In genomic region chr7:151601521-151602305, GRCh38 we compare ENCODE assay signal across 30 cellular contexts.
DNase-seq lines count a peak whose midpoint lies in the region; ATAC-seq, FAIRE-seq and TF ChIP-seq lines count a peak whose summit lies in the region.
"Had no signal": no experiment of that assay in that cellular context is flagged by ENCODE, and none has a peak within 500 bp of the region (broad histone marks: within the 10 kb centered on the region; RNA-seq: fewer than 3 reads in every experiment).

No MANE protein-coding gene starts in this region.

- H4K8ac ChIP-seq in IMR-90 (ENCODE audit: low read depth in 2 of 2, low read length in 2 of 2) (peak overlapping the region in 1 of 2 experiments; percentile 52; a peak in 1 of 4 replicates), H1 (ENCODE audit: extremely low read depth, insufficient read depth, low read length) (no peak overlapping the region), trophoblast cell (ENCODE audit: low read depth, low read length) (no peak overlapping the region)

- no peak overlapping the region for H3K27ac Mint-ChIP-seq in activated CD4-positive, alpha-beta T cell treated with anti-CD3 and anti-CD28 coated beads for 36 hours
- H3K27ac Mint-ChIP-seq: activated naive CD8-positive, alpha-beta T cell treated with anti-CD3 and anti-CD28 coated beads, Interleukin-2, amount 50 U/mL, for 24 hours; immature natural killer cell; naive thymus-derived CD4-positive, alpha-beta T cell had no signal

- H3K4me3 ChIP-seq in IMR-90 (ENCODE audit: insufficient read depth, low read depth, low read length) (no peak overlapping the region), adipocyte (ENCODE audit: low read length) (no peak overlapping the region), H1 (ENCODE audit: extremely low read depth in 1 of 4, insufficient read depth in 2 of 4, low read depth in 3 of 4, low read length in 4 of 4) (no peak overlapping the region), trophoblast cell (ENCODE audit: low read depth, low read length) (no peak overlapping the region), MG63 (no peak overlapping the region)
- H3K4me3 ChIP-seq: gastrocnemius medialis, GM23248, left lung, prostate gland, SK-N-MC, vagina had no signal

- peaks cover 3% of the 10 kb centered on the region for H3K36me3 Mint-ChIP-seq in activated CD4-positive, alpha-beta T cell treated with anti-CD3 and anti-CD28 coated beads for 36 hours (ENCODE audit: low read depth)

- H3K27me3 ChIP-seq in IMR-90 (ENCODE audit: control insufficient read depth, insufficient read depth, low read length) (no peaks in the 10 kb centered on the region), adipocyte (replicated peaks; ENCODE audit: control insufficient read depth, insufficient read depth, low read length) (no peaks in the 10 kb centered on the region), H1 (replicated peaks in 1 of 4; ENCODE audit: control insufficient read depth in 3 of 4, extremely low read depth in 1 of 4, insufficient read depth in 3 of 4, low read length in 3 of 4) (no peaks in the 10 kb centered on the region), trophoblast cell (ENCODE audit: insufficient read depth, low read length) (no peaks in the 10 kb centered on the region), MG63 (no peaks in the 10 kb centered on the region)
- H3K27me3 ChIP-seq: gastrocnemius medialis, left lung, vagina had no signal

- peak overlapping the region; percentile 98; the same call in 2 of the 3 replicates for H2BK15ac ChIP-seq in IMR-90 (ENCODE audit: low read depth, low read length)
- no peak overlapping the region for H2BK15ac ChIP-seq in H1 (ENCODE audit: low read length)

- no peak for DNase-seq in IMR-90
- DNase-seq in adipocyte (ENCODE audit: low read depth) = peak; percentile 9
- no peak for DNase-seq in H1 (ENCODE audit: low read depth in 1 of 2, low spot score in 2 of 2)
- peak; percentile 92 to 96 for DNase-seq in trophoblast cell
- DNase-seq in activated CD4-positive, alpha-beta T cell treated with anti-CD3 and anti-CD28 coated beads for 36 hours = no peak
- no peak for DNase-seq in MG63
- DNase-seq in NCI-H524 treated with DMSO at 0.1 percent for 48 hours (lab: John Stamatoyannopoulos, UW) = no peak
- DNase-seq in SW 1271 (lab: John Stamatoyannopoulos, UW) = no peak
- DNase-seq: activated CD4-positive, alpha-beta T cell treated with anti-CD3 and anti-CD28 coated beads for 4 hours; activated naive CD8-positive, alpha-beta T cell treated with anti-CD3 and anti-CD28 coated beads, Interleukin-2, amount 50 U/mL, for 24 hours; activated T-cell treated with anti-CD3 and anti-CD28 coated beads, Interleukin-2, amount 50 U/mL, for 1 hour; cortex of kidney; gastrocnemius medialis; GM23248; hypothalamus; immature natural killer cell; left lung; naive thymus-derived CD4-positive, alpha-beta T cell; NCI-H1417; NCI-H2081; NCI-H2227 treated with DMSO at 0.1 percent for 48 hours; RPMI8226; stimulated activated CD4-positive, alpha-beta T cell treated with anti-CD3 and anti-CD28 coated beads, Interleukin-15, amount 100 ng/mL, for 24 hours; stimulated activated naive CD4-positive, alpha-beta T cell treated with Interleukin-2 at 50 U/mL for 16 hours had no signal

- no peak for TF ChIP-seq EP300 in H1 (IDR thresholded peaks at IDR 0.05; ENCODE audit: borderline replicate concordance in 1 of 2, low read depth in 2 of 2, low read length in 2 of 2)

- H2BK12ac ChIP-seq in H1 (ENCODE audit: low read depth, low read length) = no peak overlapping the region
- H2BK12ac ChIP-seq in trophoblast cell (ENCODE audit: low read length) = no peak overlapping the region

- H3K79me1 ChIP-seq in IMR-90 (ENCODE audit: low read depth in 1 of 2, low read length in 2 of 2) (peaks cover 34 to 60% of the 10 kb centered on the region in 2 experiments), H1 (ENCODE audit: low read depth, low read length) (no peaks in the 10 kb centered on the region; the same call in 1 of the 2 replicates), trophoblast cell (ENCODE audit: low read length) (peaks cover 2% of the 10 kb centered on the region)

- no peak for FAIRE-seq in H1 (lab: Jason Lieb, UNC)
- FAIRE-seq: GM12891 had no signal

- intact Hi-C loops in IMR-90 (cut with micrococcal nuclease) = loop anchor here (2.0 kb wide), 1 partner anchor 27 kb away; no protein-coding TSS in a partner anchor
- intact Hi-C loops in activated CD4-positive, alpha-beta T cell treated with anti-CD3 and anti-CD28 coated beads for 36 hours (cut with DNase I, micrococcal nuclease) = no loop called here

- in situ Hi-C loops in IMR-90 (cut with MboI; ENCODE audit: low sequenced_read_pairs) = no loop called here

- TF ChIP-seq CTCF in IMR-90 (conservative IDR thresholded peaks at IDR 0.05; ENCODE audit: low read depth, low read length) (no peak), H1 (IDR thresholded peaks at IDR 0.05; ENCODE audit: control extremely low read depth in 1 of 3, insufficient read depth in 1 of 3, low read depth in 1 of 3, low read length in 3 of 3) (no peak)

- no peaks in the 10 kb centered on the region for H3K79me2 ChIP-seq in H1 (ENCODE audit: control insufficient read depth in 1 of 2, insufficient read depth in 2 of 2, low read length in 2 of 2)
- H3K79me2 ChIP-seq in trophoblast cell (ENCODE audit: control insufficient read depth, insufficient read depth, low read length, poor library complexity) = no peaks in the 10 kb centered on the region

- no peak overlapping the region for H3K27ac ChIP-seq in IMR-90 (ENCODE audit: insufficient read depth, low read length)
- no peak overlapping the region for H3K27ac ChIP-seq in H1 (ENCODE audit: low read depth, low read length)
- H3K27ac ChIP-seq in trophoblast cell (ENCODE audit: low read depth, low read length) = no peak overlapping the region
- H3K27ac ChIP-seq: gastrocnemius medialis, GM23248, left lung, prostate gland, SK-N-MC, vagina had no signal

- H3K56ac ChIP-seq in IMR-90 (ENCODE audit: extremely low read depth, insufficient read depth, low read length) (no peak overlapping the region), H1 (replicated peaks; ENCODE audit: insufficient read length, low read depth, low read length) (no peak overlapping the region)

- no peak overlapping the region for H2AFZ ChIP-seq in IMR-90 (replicated peaks; ENCODE audit: low read length, poor library complexity)
- H2AFZ ChIP-seq in H1 (ENCODE audit: low read length) = no peak overlapping the region
- H2AFZ ChIP-seq in trophoblast cell (ENCODE audit: insufficient read depth, low read length, poor library complexity) = no peak overlapping the region
- H2AFZ ChIP-seq: GM23248 had no signal

- H2BK20ac ChIP-seq in IMR-90 (ENCODE audit: low read depth, low read length) (peak overlapping the region; percentile 75), H1 (ENCODE audit: low read length) (no peak overlapping the region)

- no peak for ATAC-seq in IMR-90 (ENCODE audit: low read depth)
- no peak for ATAC-seq in activated CD4-positive, alpha-beta T cell treated with anti-CD3 and anti-CD28 coated beads for 36 hours
- ATAC-seq: activated naive CD8-positive, alpha-beta T cell treated with anti-CD3 and anti-CD28 coated beads, Interleukin-2, amount 50 U/mL, for 24 hours; esophagus mucosa; gastrocnemius medialis; left lung; naive thymus-derived CD4-positive, alpha-beta T cell had no signal

- H3K4me1 Mint-ChIP-seq in activated CD4-positive, alpha-beta T cell treated with anti-CD3 and anti-CD28 coated beads for 36 hours = peaks cover 18% of the 10 kb centered on the region
- H3K4me1 Mint-ChIP-seq: CD14-positive monocyte had no signal

- H3K9me1 ChIP-seq in IMR-90 (ENCODE audit: insufficient read depth, low read length) = peaks cover 22% of the 10 kb centered on the region

- peak overlapping the region; percentile 81 for H3K4ac ChIP-seq in IMR-90 (ENCODE audit: low read depth, low read length)
- H3K4ac ChIP-seq in H1 (replicated peaks; ENCODE audit: insufficient read length, low read depth, low read length) = no peak overlapping the region
- H3K4ac ChIP-seq in trophoblast cell (ENCODE audit: low read depth, low read length) = no peak overlapping the region

- H4K20me1 ChIP-seq in IMR-90 (ENCODE audit: insufficient read depth, low read length) (no peaks in the 10 kb centered on the region), H1 (replicated peaks in 1 of 2; ENCODE audit: control insufficient read depth in 1 of 2, insufficient read depth in 2 of 2, low read length in 2 of 2) (peaks cover 0 to 6% of the 10 kb centered on the region in 2 experiments)

- H3K18ac ChIP-seq in IMR-90 (ENCODE audit: low read depth, low read length) (no peak overlapping the region; the same call in 1 of the 2 replicates), H1 (ENCODE audit: extremely low read depth, low read length) (no peak overlapping the region), trophoblast cell (ENCODE audit: low read length) (no peak overlapping the region)

- H2AK9ac ChIP-seq in IMR-90 (replicated peaks; ENCODE audit: low read depth, low read length, poor library complexity) = peak overlapping the region; percentile 17

- H3K14ac ChIP-seq in IMR-90 (replicated peaks; ENCODE audit: low read depth, low read length) (peak overlapping the region; percentile 61; the same call in 1 of the 2 replicates), H1 (ENCODE audit: insufficient read length) (no peak overlapping the region), trophoblast cell (ENCODE audit: low read length) (no peak overlapping the region)

- peaks cover 26% of the 10 kb centered on the region for H3K4me1 ChIP-seq in IMR-90 (ENCODE audit: control insufficient read depth, insufficient read depth, low read length)
- peaks cover 37% of the 10 kb centered on the region for H3K4me1 ChIP-seq in adipocyte (ENCODE audit: control insufficient read depth, insufficient read depth, low read length)
- H3K4me1 ChIP-seq in H1 (replicated peaks in 1 of 4; ENCODE audit: control insufficient read depth in 3 of 4, insufficient read depth in 4 of 4, low read length in 3 of 4) = no peaks in the 10 kb centered on the region
- peaks cover 7% of the 10 kb centered on the region in 2 experiments for H3K4me1 ChIP-seq in trophoblast cell (ENCODE audit: control insufficient read depth in 1 of 2, insufficient read depth in 2 of 2, low read length in 2 of 2)
- H3K4me1 ChIP-seq: prostate gland had no signal

- no peaks in the 10 kb centered on the region for H3K23me2 ChIP-seq in H1 (ENCODE audit: low read depth, low read length)

- H3K23ac ChIP-seq in IMR-90 (ENCODE audit: low read depth, low read length) (0 out of 2 replicates have a peak overlapping the region, but pooled peaks have one; percentile 59), H1 (ENCODE audit: insufficient read length) (no peak overlapping the region), trophoblast cell (ENCODE audit: low read length) (no peak overlapping the region)

- no peak overlapping the region for H3K4me2 ChIP-seq in IMR-90 (ENCODE audit: low read depth, low read length)
- H3K4me2 ChIP-seq in H1 (ENCODE audit: insufficient read depth in 1 of 2, low read depth in 2 of 2, low read length in 2 of 2) = no peak overlapping the region
- H3K4me2 ChIP-seq in trophoblast cell (ENCODE audit: low read length) = no peak overlapping the region

- no peaks in the 10 kb centered on the region for H3K9me3 Mint-ChIP-seq in activated CD4-positive, alpha-beta T cell treated with anti-CD3 and anti-CD28 coated beads for 36 hours (ENCODE audit: low read depth)
- H3K9me3 Mint-ChIP-seq: activated naive CD8-positive, alpha-beta T cell treated with anti-CD3 and anti-CD28 coated beads, Interleukin-2, amount 50 U/mL, for 24 hours; immature natural killer cell had no signal

- POLR2A ChIA-PET in IMR-90 (lab: Charles Lee; ENCODE audit: unreplicated experiment) = no interaction called here
- POLR2A ChIA-PET in H1 (lab: Charles Lee; ENCODE audit: partially characterized antibody) = no interaction called here
- POLR2A ChIA-PET in activated CD4-positive, alpha-beta T cell treated with anti-CD3 and anti-CD28 coated beads for 36 hours (lab: Charles Lee) = no interaction called here

- no peak overlapping the region for H4K12ac ChIP-seq in trophoblast cell (ENCODE audit: low read depth, low read length)

- no peak overlapping the region for H3K4me3 Mint-ChIP-seq in activated CD4-positive, alpha-beta T cell treated with anti-CD3 and anti-CD28 coated beads for 36 hours
- H3K4me3 Mint-ChIP-seq: activated naive CD8-positive, alpha-beta T cell treated with anti-CD3 and anti-CD28 coated beads, Interleukin-2, amount 50 U/mL, for 24 hours; CD14-positive monocyte; immature natural killer cell; naive thymus-derived CD4-positive, alpha-beta T cell had no signal

- H2AK5ac ChIP-seq in IMR-90 (ENCODE audit: low read depth, low read length) = peak overlapping the region; percentile 77; the same call in 1 of the 2 replicates
- peak overlapping the region; percentile 43; the same call in 1 of the 2 replicates for H2AK5ac ChIP-seq in H1 (ENCODE audit: low read depth, low read length)
- no peak overlapping the region for H2AK5ac ChIP-seq in trophoblast cell (ENCODE audit: low read length)

- H2BK120ac ChIP-seq in IMR-90 (ENCODE audit: low read depth, low read length) = peak overlapping the region; percentile 74
- no peak overlapping the region for H2BK120ac ChIP-seq in H1 (replicated peaks; ENCODE audit: low read depth, low read length)
- H2BK120ac ChIP-seq in trophoblast cell (ENCODE audit: insufficient read depth, low read length, poor library complexity) = no peak overlapping the region

- H3K9me3 ChIP-seq in IMR-90 (ENCODE audit: control insufficient read depth, insufficient read depth, low read length) (no peaks in the 10 kb centered on the region), adipocyte (ENCODE audit: control insufficient read depth, low read length) (no peaks in the 10 kb centered on the region), H1 (ENCODE audit: insufficient read depth in 2 of 2, low read depth in 1 of 2, low read length in 1 of 2) (no peaks in the 10 kb centered on the region), trophoblast cell (ENCODE audit: insufficient read depth, low read depth, low read length) (no peaks in the 10 kb centered on the region), MG63 (no peaks in the 10 kb centered on the region)
- H3K9me3 ChIP-seq: gastrocnemius medialis, left lung, prostate gland, vagina had no signal

- H3K36me3 ChIP-seq in IMR-90 (ENCODE audit: control insufficient read depth, insufficient read depth, low read length) = no peaks in the 10 kb centered on the region
- H3K36me3 ChIP-seq in adipocyte (ENCODE audit: control insufficient read depth, insufficient read depth, low read length, severe bottlenecking) = peaks cover 13% of the 10 kb centered on the region
- no peaks in the 10 kb centered on the region for H3K36me3 ChIP-seq in H1 (ENCODE audit: control insufficient read depth in 2 of 4, insufficient read depth in 4 of 4, low read length in 3 of 4)
- no peaks in the 10 kb centered on the region for H3K36me3 ChIP-seq in trophoblast cell (ENCODE audit: control insufficient read depth in 1 of 2, insufficient read depth in 2 of 2, low read length in 2 of 2)
- no peaks in the 10 kb centered on the region for H3K36me3 ChIP-seq in MG63
- H3K36me3 ChIP-seq: gastrocnemius medialis, prostate gland, vagina had no signal

- 97% methylated on average over 10 of the region's 21 CpGs; no CpG with 5 or more reads in 1 of the 2 experiments for WGBS in IMR-90 (ENCODE audit: extremely low coverage in 2 of 2, insufficient read length in 1 of 2), 2 experiments
- 91% methylated on average over 21 of the region's 21 CpGs; no CpG with 5 or more reads in 1 of the 2 experiments for WGBS in H1 (ENCODE audit: extremely low coverage in 1 of 2, insufficient coverage in 1 of 2, insufficient read length in 1 of 2, insufficient replicate concordance in 2 of 2, low coverage in 1 of 2, low lambda C conversion rate in 2 of 2, missing lambda C conversion rate in 1 of 2), 2 experiments
- WGBS in trophoblast cell (ENCODE audit: extremely low coverage, insufficient coverage, insufficient read length) = no CpG with 5 or more reads among the region's 21 CpGs

- H4K5ac ChIP-seq in IMR-90 (ENCODE audit: low read depth, low read length) (no peak overlapping the region), H1 (ENCODE audit: insufficient read length, low read depth, low read length) (no peak overlapping the region)

- no peaks in the 10 kb centered on the region for H3K27me3 Mint-ChIP-seq in activated CD4-positive, alpha-beta T cell treated with anti-CD3 and anti-CD28 coated beads for 36 hours
- H3K27me3 Mint-ChIP-seq: activated naive CD8-positive, alpha-beta T cell treated with anti-CD3 and anti-CD28 coated beads, Interleukin-2, amount 50 U/mL, for 24 hours; naive thymus-derived CD4-positive, alpha-beta T cell had no signal

- H2BK5ac ChIP-seq in IMR-90 (ENCODE audit: low read depth, low read length, poor library complexity, severe bottlenecking) (peak overlapping the region; percentile 56), H1 (ENCODE audit: low read depth, low read length) (no peak overlapping the region), trophoblast cell (ENCODE audit: low read depth, low read length, poor library complexity) (no peak overlapping the region)

- dilution Hi-C loops in IMR-90 (cut with HindIII; ENCODE audit: low sequenced_read_pairs, unreplicated experiment) = no loop called here

- H3K9ac ChIP-seq in IMR-90 (ENCODE audit: low read depth, low read length) (no peak overlapping the region), adipocyte (ENCODE audit: low read length) (no peak overlapping the region), H1 (replicated peaks in 1 of 4; ENCODE audit: extremely low read depth in 1 of 4, low read depth in 3 of 4, low read length in 3 of 4) (no peak overlapping the region), trophoblast cell (ENCODE audit: low read length) (no peak overlapping the region)
- H3K9ac ChIP-seq: GM23248 had no signal

- CTCF ChIA-PET in IMR-90 (lab: Yijun Ruan, JAX) (no interaction called here), H1 (lab: Charles Lee; ENCODE audit: partially characterized antibody) (interaction anchor here (1.0 to 1.5 kb wide), 2 partner anchors 10 to 24 kb away, joined by 3 to 5 read pairs; no protein-coding TSS in a partner anchor)
- CTCF ChIA-PET in activated CD4-positive, alpha-beta T cell treated with anti-CD3 and anti-CD28 coated beads for 36 hours (lab: Charles Lee) = interaction anchor here (1.2 kb wide), 1 partner anchor 120 kb away, joined by 3 read pairs; no protein-coding TSS in a partner anchor

- TF ChIP-seq POLR2A in IMR-90 (IDR thresholded peaks at IDR 0.05; ENCODE audit: low read depth, low read length) (no peak), H1 (IDR thresholded peaks at IDR 0.05; ENCODE audit: control extremely low read depth in 1 of 2, low read depth in 2 of 2, low read length in 2 of 2) (no peak)

- BruUV-seq in IMR-90 (replicated peaks; lab: Mats Ljungman, UMichigan) = no TSS peak

- H4K91ac ChIP-seq in IMR-90 (ENCODE audit: insufficient read depth, low read depth, low read length) = peak overlapping the region; percentile 68
- H4K91ac ChIP-seq in H1 (replicated peaks; ENCODE audit: insufficient read length, low read length) = no peak overlapping the region
- H4K91ac ChIP-seq in trophoblast cell (ENCODE audit: low read depth, low read length) = no peak overlapping the region

- TF ChIP-seq RAD21 in IMR-90 (IDR thresholded peaks at IDR 0.05; ENCODE audit: low read length) (no peak), H1 (IDR thresholded peaks at IDR 0.05 in 1 of 2, conservative IDR thresholded peaks at IDR 0.05 in 1 of 2; ENCODE audit: low read depth in 2 of 2, low read length in 2 of 2) (no peak)

Comparison
In these comparisons a context has a peak if more than half of its experiments do, and no peak if none do; other contexts are left out.
1. DNase-seq: peak in adipocyte (single experiment) and trophoblast cell (2 of 2); none in IMR-90 (single experiment), H1 (0 of 2), activated CD4-positive, alpha-beta T cell treated with anti-CD3 and anti-CD28 coated beads for 36 hours (single experiment), MG63 (single experiment), NCI-H524 treated with DMSO at 0.1 percent for 48 hours (single experiment) and SW 1271 (0 of 2).